ENCODE assay signal across 20 cellular contexts in genomic region chr12:3838065-3838464, GRCh38. TPM values are rescaled to one million over a fixed set of nuclear protein-coding genes. Genes with fewer than 3 reads are reported as not detected.
DNase-seq lines count a peak whose midpoint lies in the region; ATAC-seq, FAIRE-seq and TF ChIP-seq lines count a peak whose summit lies in the region.
"Had no signal": no experiment of that assay in that cellular context is flagged by ENCODE, and none has a peak within 500 bp of the region (broad histone marks: within the 10 kb centered on the region; RNA-seq: fewer than 3 reads in every experiment).

No MANE protein-coding gene starts in this region.

- CTCF ChIA-PET in GM12878 (lab: Yijun Ruan, JAX), result interaction anchor here (1.1 to 3.8 kb wide), 3 partner anchors 9 to 538 kb away, joined by 5 to 18 read pairs (median 7); no protein-coding TSS in a partner anchor

- TF ChIP-seq EP300 in GM12878 (IDR thresholded peaks at IDR 0.05; ENCODE audit: borderline replicate concordance in 1 of 2, control insufficient read depth in 1 of 2, low read depth in 2 of 2, low read length in 2 of 2) (no peak), tibial nerve (IDR thresholded peaks at IDR 0.05) (no peak)

- H3K4me3 ChIP-seq in OCI-LY3 (ENCODE audit: low read length), result no peak overlapping the region
- 0 out of 2 replicates have a peak overlapping the region, but pooled peaks have one; percentile 34 for H3K4me3 ChIP-seq in GM12878
- H3K4me3 ChIP-seq in tibial nerve, result no peak overlapping the region
- H3K4me3 ChIP-seq: coronary artery, prostate gland had no signal

- no peak for FAIRE-seq in GM12878 (lab: Jason Lieb, UNC)

- H3K36me3 ChIP-seq in OCI-LY3 (replicated peaks; ENCODE audit: low read depth, low read length) (no peaks in the 10 kb centered on the region), GM12878 (ENCODE audit: control insufficient read depth in 2 of 2, insufficient read depth in 2 of 2, low read length in 1 of 2) (no peaks in the 10 kb centered on the region), tibial nerve (peaks cover 0 to 20% (median 0%) of the 10 kb centered on the region in 3 donors)
- H3K36me3 ChIP-seq: BE2C, prostate gland had no signal

- TF ChIP-seq POLR2A in GM12878 (IDR thresholded peaks at IDR 0.05; ENCODE audit: low read depth, low read length) (no peak), tibial nerve (IDR thresholded peaks at IDR 0.05) (no peak)

- peaks cover 11% of the 10 kb centered on the region for H3K9me3 Mint-ChIP-seq in stimulated activated naive CD8-positive, alpha-beta T cell treated with anti-CD3 and anti-CD28 coated beads, Interleukin-15, Interleukin-2, amounts not matched to agents 100 ng/mL and 50 ng/mL, for 24 hours

- no peaks in the 10 kb centered on the region for H4K20me1 ChIP-seq in OCI-LY3 (ENCODE audit: insufficient read depth, low read length)
- H4K20me1 ChIP-seq in GM12878 (ENCODE audit: control insufficient read depth, insufficient read depth), result no peaks in the 10 kb centered on the region

- RAD21 ChIA-PET in GM12878 (lab: Charles Lee; ENCODE audit: unreplicated experiment), result no interaction called here

- TF ChIP-seq CTCF in OCI-LY3 (IDR thresholded peaks at IDR 0.05; ENCODE audit: low read depth, low read length), result no peak
- TF ChIP-seq CTCF in GM12878 (IDR thresholded peaks at IDR 0.05 in 2 of 3, conservative IDR thresholded peaks at IDR 0.05 in 1 of 3; ENCODE audit: control insufficient read depth in 2 of 3, extremely low read depth in 1 of 3, insufficient read depth in 1 of 3, low read depth in 3 of 3, low read length in 3 of 3), result no peak
- no peak for TF ChIP-seq CTCF in tibial nerve (IDR thresholded peaks at IDR 0.05)

- in situ Hi-C loops in GM12878 (cut with MboI), result no loop called here

- no peaks in the 10 kb centered on the region for H3K27me3 ChIP-seq in OCI-LY3 (ENCODE audit: low read depth, low read length)
- H3K27me3 ChIP-seq in GM12878 (replicated peaks in 1 of 2; ENCODE audit: control insufficient read depth in 2 of 2, insufficient read depth in 2 of 2, low read length in 1 of 2), result no peaks in the 10 kb centered on the region
- no peaks in the 10 kb centered on the region for H3K27me3 ChIP-seq in tibial nerve
- H3K27me3 ChIP-seq: BE2C, esophagus muscularis mucosa, heart right ventricle, suprapubic skin had no signal

- no peaks in the 10 kb centered on the region for H3K27me3 Mint-ChIP-seq in stimulated activated naive CD8-positive, alpha-beta T cell treated with anti-CD3 and anti-CD28 coated beads, Interleukin-15, Interleukin-2, amounts not matched to agents 100 ng/mL and 50 ng/mL, for 24 hours

- H3K4me1 Mint-ChIP-seq in stimulated activated naive CD8-positive, alpha-beta T cell treated with anti-CD3 and anti-CD28 coated beads, Interleukin-15, Interleukin-2, amounts not matched to agents 100 ng/mL and 50 ng/mL, for 24 hours (ENCODE audit: low read depth), result peaks cover 60% of the 10 kb centered on the region

- no peak overlapping the region for H3K27ac ChIP-seq in OCI-LY3 (ENCODE audit: low read length)
- H3K27ac ChIP-seq in GM12878 (ENCODE audit: control insufficient read depth, insufficient read depth), result no peak overlapping the region
- no peak overlapping the region for H3K27ac ChIP-seq in tibial nerve
- H3K27ac ChIP-seq: coronary artery, esophagus muscularis mucosa, prostate gland, suprapubic skin had no signal

- POLR2A ChIA-PET in GM12878 (lab: Charles Lee), result no interaction called here

- H3K4me1 ChIP-seq in OCI-LY3 (ENCODE audit: low read length), result peaks cover 10% of the 10 kb centered on the region
- peaks cover 11% of the 10 kb centered on the region; the same call in 1 of the 2 replicates for H3K4me1 ChIP-seq in GM12878 (ENCODE audit: control insufficient read depth, insufficient read depth, low read length)
- peaks cover 0 to 7% (median 0%) of the 10 kb centered on the region in 4 donors for H3K4me1 ChIP-seq in tibial nerve
- H3K4me1 ChIP-seq: BE2C, esophagus muscularis mucosa, prostate gland, suprapubic skin had no signal

- no peaks in the 10 kb centered on the region for H3K79me2 ChIP-seq in OCI-LY3 (ENCODE audit: low read length)
- H3K79me2 ChIP-seq in GM12878 (ENCODE audit: control insufficient read depth, insufficient read depth, low read length), result no peaks in the 10 kb centered on the region

- SMC1A ChIA-PET in GM12878 (lab: Charles Lee; ENCODE audit: uncharacterized antibody, unreplicated experiment), result interaction anchor here (1.8 kb wide), 1 partner anchor 29 kb away, joined by 4 read pairs; no protein-coding TSS in a partner anchor

- peak overlapping the region; percentile 65 for H3K4me3 Mint-ChIP-seq in stimulated activated naive CD8-positive, alpha-beta T cell treated with anti-CD3 and anti-CD28 coated beads, Interleukin-15, Interleukin-2, amounts not matched to agents 100 ng/mL and 50 ng/mL, for 24 hours

- H2AFZ ChIP-seq in OCI-LY3 (ENCODE audit: low read depth, low read length), result no peak overlapping the region
- no peak overlapping the region for H2AFZ ChIP-seq in GM12878 (ENCODE audit: control insufficient read depth, low read depth, low read length)

- no peaks in the 10 kb centered on the region for H3K9me3 ChIP-seq in OCI-LY3 (ENCODE audit: insufficient read depth, low read length)
- H3K9me3 ChIP-seq in GM12878 (replicated peaks; ENCODE audit: control insufficient read depth, insufficient read depth, low read length), result no peaks in the 10 kb centered on the region
- peaks cover 0 to 8% (median 0%) of the 10 kb centered on the region in 4 donors for H3K9me3 ChIP-seq in tibial nerve
- H3K9me3 ChIP-seq: BE2C, esophagus muscularis mucosa, prostate gland, suprapubic skin had no signal

- H3K9ac ChIP-seq in OCI-LY3 (ENCODE audit: low read length), result no peak overlapping the region
- H3K9ac ChIP-seq in GM12878 (ENCODE audit: control insufficient read depth, insufficient read depth, low read length), result no peak overlapping the region

- peak overlapping the region; percentile 54 for H3K27ac Mint-ChIP-seq in stimulated activated naive CD8-positive, alpha-beta T cell treated with anti-CD3 and anti-CD28 coated beads, Interleukin-15, Interleukin-2, amounts not matched to agents 100 ng/mL and 50 ng/mL, for 24 hours

- intact Hi-C loops in GM12878 (cut with micrococcal nuclease; ENCODE audit: unreplicated experiment), result no loop called here

- H3K36me3 Mint-ChIP-seq in stimulated activated naive CD8-positive, alpha-beta T cell treated with anti-CD3 and anti-CD28 coated beads, Interleukin-15, Interleukin-2, amounts not matched to agents 100 ng/mL and 50 ng/mL, for 24 hours (ENCODE audit: low read depth), result peaks cover 58% of the 10 kb centered on the region

- H3K4me2 ChIP-seq in OCI-LY3 (ENCODE audit: low read length) (peak overlapping the region; percentile 27), GM12878 (ENCODE audit: control insufficient read depth, insufficient read depth) (no peak overlapping the region; the same call in 1 of the 2 replicates)

- no peak for DNase-seq in stimulated activated naive CD8-positive, alpha-beta T cell treated with anti-CD3 and anti-CD28 coated beads, Interleukin-15, Interleukin-2, amounts not matched to agents 100 U/mL and 50 U/mL, for 24 hours
- no peak for DNase-seq in GM12878 (ENCODE audit: low read depth, low spot score)
- no peak for DNase-seq in NCI-H2107 (lab: John Stamatoyannopoulos, UW)
- DNase-seq in tibial nerve (ENCODE audit: low spot score in 2 of 2), result no peak
- DNase-seq: anterior cingulate cortex, BE2C, DMS79 treated with DMSO at 0.1 percent for 48 hours, HCEC 1CT, IMR-90, NCI-H1417 treated with DMSO at 0.1 percent for 48 hours had no signal

- WGBS in GM12878 (ENCODE audit: insufficient coverage, insufficient replicate concordance, low lambda C conversion rate, missing lambda C conversion rate), result 5% methylated on average over 1 of the region's 1 CpG
- 68% methylated on average over 1 of the region's 1 CpG for WGBS in tibial nerve, 2 donors

- no peak for TF ChIP-seq RAD21 in GM12878 (IDR thresholded peaks at IDR 0.05; ENCODE audit: insufficient read depth, low read depth, low read length)

- no TSS peak for BruUV-seq in GM12878 (replicated peaks; lab: Mats Ljungman, UMichigan)

- ATAC-seq in stimulated activated naive CD8-positive, alpha-beta T cell treated with anti-CD3 and anti-CD28 coated beads, Interleukin-15, Interleukin-2, amounts not matched to agents 100 U/mL and 50 U/mL, for 24 hours, result no peak
- peak; percentile 39; the same call in 2 of the 3 replicates for ATAC-seq in GM12878
- no peak for ATAC-seq in HG02571 (IDR thresholded peaks at IDR 0.05; ENCODE audit: unreplicated experiment)
- ATAC-seq in HG02642 (IDR thresholded peaks at IDR 0.05; ENCODE audit: poor library complexity, unreplicated experiment), result no peak
- ATAC-seq: Panc1 had no signal

TF ChIP-seq in GM12878, 131 proteins besides CTCF, POLR2A, EP300 and RAD21 (continues in another document):
- TF ChIP-seq IKZF2 (IDR thresholded peaks at IDR 0.05) (0 out of 4 replicates have a peak, but pooled peaks of 1 of the 2 experiments have one; percentile 44), YBX1 (IDR thresholded peaks at IDR 0.05) (no peak), RUNX3 (IDR thresholded peaks at IDR 0.05; ENCODE audit: low read length) (peak; percentile 50)

RNA-seq across cellular contexts. Expression of gene PARP11, which starts 35.1 kb away (rescaled TPM):
- total RNA-seq in GM12878 (2013; cell fraction: nucleolus; rRNA removed), result 15.3 and 17.6 TPM in 2 replicates
- total RNA-seq in GM12878 (2014; rRNA removed) (3.0 and 4.4 TPM in 2 replicates), GM12878 (2014; rRNA removed; fragmentation: Illumina TruSeq; extraction: Trizol) (4.0 and 4.7 TPM in 2 replicates), GM12878 (2021) (6.8 and 8.7 TPM in 2 replicates), tibial nerve (10 to 100 TPM in 1 of 4 donors, 1 to 10 TPM in 3; 4.3 to 10.7 (median 5.7) TPM)
- polyA plus RNA-seq in GM12878 (2011; ENCODE audit: low read depth), result 1.9 TPM
- polyA plus RNA-seq in GM12878 (2011; rRNA removed) (14.1 and 19.1 TPM in 2 replicates), GM12878 (2014; fragmentation: Illumina TruSeq; extraction: Trizol) (7.1 and 8.7 TPM in 2 replicates), GM12878 (2014; fragmentation: Nextera tagmentation; extraction: Ambion mirVana) (1 to 10 TPM; 3.7 to 5.5 TPM), GM12878 (2014; rRNA removed) (4.8 and 5.5 TPM in 2 replicates), GM12878 (2016; fragmentation: Nextera tagmentation; extraction: Ambion mirVana) (1 to 10 TPM; 7.4 to 7.7 TPM)
- polyA plus RNA-seq in GM12878 (2011; cell fraction: cytosol; rRNA removed), result 5.5 and 6.6 TPM in 2 replicates
- 5.7 and 6.1 TPM in 2 replicates for polyA plus RNA-seq in GM12878 (2011; cell fraction: nucleus; rRNA removed)
- 3.2 and 4.0 TPM in 2 replicates for polyA plus RNA-seq in GM12878 (2012)
- polyA minus RNA-seq in GM12878 (2011; rRNA and poly(A)+ RNA removed), result 10.9 and 12.5 TPM in 2 replicates
- polyA minus RNA-seq in GM12878 (2011; cell fraction: cytosol; rRNA and poly(A)+ RNA removed), result 2.4 and 3.2 TPM in 2 replicates
- polyA minus RNA-seq in GM12878 (2011; cell fraction: nucleus; rRNA and poly(A)+ RNA removed), result 5.6 and 10.9 TPM in 2 replicates
